24 cellular contexts compared by ENCODE assay signal in genomic region chr1:218969021-218969420, GRCh38.
"Had no signal": no experiment of that assay in that cellular context is flagged by ENCODE, and none has a peak within 500 bp of the region (broad histone marks: within the 10 kb centered on the region; RNA-seq: fewer than 3 reads in every experiment).

No MANE protein-coding gene starts in this region.

- H3K4me1 ChIP-seq: adrenal gland, breast epithelium, colonic mucosa, gastrocnemius medialis, sigmoid colon, spleen, vagina had no signal

- H3K36me3 ChIP-seq: adrenal gland, breast epithelium, colonic mucosa, gastrocnemius medialis, sigmoid colon, spleen, thoracic aorta, vagina had no signal

- FAIRE-seq: astrocyte, keratinocyte had no signal

- ATAC-seq: activated naive CD4-positive, alpha-beta T cell treated with anti-CD3 and anti-CD28 coated beads, Interleukin-2, amount 50 U/mL, for 72 hours; activated T-helper 17 cell treated with anti-CD3 and anti-CD28 coated beads, Interleukin-2, amount 50 U/mL, for 72 hours; gastrocnemius medialis; left lobe of liver; natural killer cell; WTC11 had no signal

- H3K27me3 ChIP-seq: adrenal gland, breast epithelium, colonic mucosa, gastrocnemius medialis, sigmoid colon, spleen, vagina had no signal

- H3K27ac ChIP-seq: adrenal gland, breast epithelium, colonic mucosa, gastrocnemius medialis, sigmoid colon, spleen, thoracic aorta, vagina had no signal

- DNase-seq: activated CD4-positive, alpha-beta T cell treated with anti-CD3 and anti-CD28 coated beads, Interleukin-2, amount 50 U/mL, for 4 hours; activated CD8-positive, alpha-beta memory T cell treated with anti-CD3 and anti-CD28 coated beads for 24 hours; activated CD8-positive, alpha-beta memory T cell treated with anti-CD3 and anti-CD28 coated beads, Interleukin-2, amount 50 U/mL, for 4 hours; activated T-cell treated with anti-CD3 and anti-CD28 coated beads, Interleukin-2, amount 50 U/mL, for 24 hours; adrenal gland; colonic mucosa; gastrocnemius medialis; head of caudate nucleus; natural killer cell; retina; sigmoid colon; spleen; stimulated activated CD4-positive, alpha-beta T cell treated with anti-CD3 and anti-CD28 coated beads, Interleukin-4, amount 100 ng/mL, for 24 hours; stimulated activated naive CD4-positive, alpha-beta T cell treated with Interleukin-2 at 50 U/mL for 16 hours; T1000 had no signal

- H3K4me3 ChIP-seq: adrenal gland, breast epithelium, colonic mucosa, gastrocnemius medialis, sigmoid colon, spleen, thoracic aorta, vagina had no signal

- H3K9me3 ChIP-seq: colonic mucosa, gastrocnemius medialis, sigmoid colon, thoracic aorta had no signal
